18 cellular contexts compared by ENCODE assay signal in the genomic region with DNA sequence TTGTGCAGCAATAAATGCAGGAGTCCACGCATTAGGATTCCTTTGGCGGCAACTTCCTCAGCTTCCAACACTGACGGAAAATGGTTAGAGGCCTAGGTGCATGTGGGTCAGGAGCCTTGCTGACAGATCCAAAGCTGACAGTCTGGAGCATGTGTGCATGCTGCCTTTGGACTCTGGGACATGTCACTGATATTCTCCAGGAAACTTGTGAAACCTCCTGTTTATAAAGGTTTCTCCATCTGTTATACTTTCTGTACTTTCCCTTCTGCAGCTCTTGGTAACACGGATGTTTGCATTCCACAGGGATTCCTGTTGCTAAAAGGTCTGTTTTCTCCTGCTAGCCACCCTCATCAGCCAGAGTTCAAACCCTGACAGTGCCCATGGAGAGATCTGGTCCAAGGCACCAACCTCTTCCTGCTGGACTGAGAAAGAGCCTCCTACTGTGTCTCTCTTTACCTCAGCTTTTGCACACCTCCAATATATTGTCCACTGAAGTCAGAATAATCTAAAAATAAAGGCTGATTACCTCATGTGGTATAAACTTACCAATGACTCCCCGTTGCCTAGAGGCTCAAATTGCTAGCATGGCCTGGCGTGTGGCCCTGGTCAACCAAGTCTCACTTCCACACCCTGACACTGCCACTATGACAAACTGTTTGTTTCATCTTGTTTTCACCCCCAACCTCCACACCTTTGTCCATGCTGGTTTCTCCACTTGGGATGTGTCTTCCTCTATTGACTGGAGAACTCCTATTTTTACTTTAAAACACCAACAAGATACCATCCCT. TPM values are rescaled to one million over a fixed set of nuclear protein-coding genes. Genes with fewer than 3 reads are reported as not detected.
DNase-seq lines count a peak whose midpoint lies in the region; ATAC-seq and TF ChIP-seq lines count a peak whose summit lies in the region.
"Had no signal": no experiment of that assay in that cellular context is flagged by ENCODE, and none has a peak within 500 bp of the region (broad histone marks: within the 10 kb centered on the region; RNA-seq: fewer than 3 reads in every experiment).

No MANE protein-coding gene starts in this region.

- H3K4me1 Mint-ChIP-seq in nephron progenitor cell: peaks cover 49% of the 10 kb centered on the region
- H3K4me1 Mint-ChIP-seq in activated T-helper 2 cell treated with anti-CD3 and anti-CD28 coated beads, Interferon-gamma antibody, Interleukin-2, Interleukin-4, amounts not matched to agents 10 μg/mL and 5 μg/mL and 100 μg/mL, durations not matched to agents 14 hours and 24 hours and 36 hours (ENCODE audit: low read depth): peaks cover 3% of the 10 kb centered on the region

- DNase-seq in right cardiac atrium: no peak
- DNase-seq in Right ventricle myocardium inferior (ENCODE audit: missing footprints): no peak
- no peak for DNase-seq in epithelial cell of prostate (ENCODE audit: low read depth, low spot score)
- DNase-seq in nephron progenitor cell: no peak
- DNase-seq in activated gamma-delta T cell treated with Interleukin-2 at 50 U/mL for 16 hours: no peak
- no peak for DNase-seq in activated T-helper 2 cell treated with anti-CD3 and anti-CD28 coated beads, Interferon-gamma antibody, Interleukin-2, Interleukin-4, amounts not matched to agents 10 μg/mL and 5 μg/mL and 100 μg/mL, durations not matched to agents 14 hours and 24 hours and 36 hours (ENCODE audit: low spot score)
- DNase-seq in lower lobe of right lung: no peak
- DNase-seq: activated CD4-positive, alpha-beta memory T cell treated with anti-CD3 and anti-CD28 coated beads for 36 hours; Caco-2; effector CD8-positive, alpha-beta T cell; kidney; NCI-H1930; NCI-H526; PC-3 had no signal

- H3K27me3 Mint-ChIP-seq in nephron progenitor cell (ENCODE audit: low read depth, poor library complexity): peaks cover 4% of the 10 kb centered on the region
- H3K27me3 Mint-ChIP-seq in activated T-helper 2 cell treated with anti-CD3 and anti-CD28 coated beads, Interferon-gamma antibody, Interleukin-2, Interleukin-4, amounts not matched to agents 10 μg/mL and 5 μg/mL and 100 μg/mL, durations not matched to agents 14 hours and 24 hours and 36 hours (ENCODE audit: low read depth): no peaks in the 10 kb centered on the region

- no peak for TF ChIP-seq CTCF in nephron progenitor cell (IDR thresholded peaks at IDR 0.05)
- TF ChIP-seq CTCF in lower lobe of right lung (IDR thresholded peaks at IDR 0.05): no peak

- no peak overlapping the region for H3K4me3 ChIP-seq in right cardiac atrium (ENCODE audit: low read length)
- H3K4me3 ChIP-seq in lower lobe of right lung: no peak overlapping the region

- H3K4me1 ChIP-seq in right cardiac atrium (ENCODE audit: control insufficient read depth, insufficient read depth, low read length) (peaks cover 13% of the 10 kb centered on the region), lower lobe of right lung (peaks cover 37% of the 10 kb centered on the region)
- H3K4me1 ChIP-seq: Caco-2, parathyroid adenoma had no signal

- H3K9me3 ChIP-seq in right cardiac atrium (ENCODE audit: control insufficient read depth, low read length): no peaks in the 10 kb centered on the region
- H3K9me3 ChIP-seq in lower lobe of right lung: no peaks in the 10 kb centered on the region
- H3K9me3 ChIP-seq: Caco-2 had no signal

- H3K27ac Mint-ChIP-seq in nephron progenitor cell: peak overlapping the region; percentile 16
- no peak overlapping the region for H3K27ac Mint-ChIP-seq in activated T-helper 2 cell treated with anti-CD3 and anti-CD28 coated beads, Interferon-gamma antibody, Interleukin-2, Interleukin-4, amounts not matched to agents 10 μg/mL and 5 μg/mL and 100 μg/mL, durations not matched to agents 14 hours and 24 hours and 36 hours
- H3K27ac Mint-ChIP-seq: activated CD4-positive, alpha-beta memory T cell treated with anti-CD3 and anti-CD28 coated beads for 36 hours; activated T-helper 1 cell treated with anti-CD3 and anti-CD28 coated beads, Interleukin-12 subunit alpha, Interleukin-12 subunit beta, Interleukin-2, Interleukin-4 antibody, amounts not matched to agents 30 ng/mL and 10 ng/mL and 1 ng/mL, durations not matched to agents 14 hours and 24 hours and 36 hours had no signal

- WGBS in right cardiac atrium: 72% methylated on average over 6 of the region's 6 CpGs

- ATAC-seq in right cardiac atrium (peak; percentile 14 to 31), Right ventricle myocardium inferior (no peak), GM18873 (IDR thresholded peaks at IDR 0.05; ENCODE audit: low FRiP score, unreplicated experiment) (no peak), lower lobe of right lung (no peak)
- ATAC-seq: PC-3, SK-N-SH treated with all-trans-retinoic acid at 6 μM for 48 hours had no signal

- H3K4me3 Mint-ChIP-seq in nephron progenitor cell: no peak overlapping the region
- H3K4me3 Mint-ChIP-seq in activated T-helper 2 cell treated with anti-CD3 and anti-CD28 coated beads, Interferon-gamma antibody, Interleukin-2, Interleukin-4, amounts not matched to agents 10 μg/mL and 5 μg/mL and 100 μg/mL, durations not matched to agents 14 hours and 24 hours and 36 hours (ENCODE audit: low read depth): no peak overlapping the region
- H3K4me3 Mint-ChIP-seq: activated CD4-positive, alpha-beta memory T cell treated with anti-CD3 and anti-CD28 coated beads for 36 hours; activated T-helper 1 cell treated with anti-CD3 and anti-CD28 coated beads, Interleukin-12 subunit alpha, Interleukin-12 subunit beta, Interleukin-2, Interleukin-4 antibody, amounts not matched to agents 30 ng/mL and 10 ng/mL and 1 ng/mL, durations not matched to agents 14 hours and 24 hours and 36 hours had no signal

- intact Hi-C loops in right cardiac atrium (cut with DNase I) (no loop called here), Right ventricle myocardium inferior (cut with DNase I) (no loop called here), lower lobe of right lung (cut with DNase I) (no loop called here)
- intact Hi-C loops in activated T-helper 2 cell treated with anti-CD3 and anti-CD28 coated beads, Interferon-gamma antibody, Interleukin-2, Interleukin-4, amounts not matched to agents 10 μg/mL and 5 μg/mL and 100 μg/mL, durations not matched to agents 14 hours and 24 hours and 36 hours (cut with micrococcal nuclease): no loop called here

- no peaks in the 10 kb centered on the region for H3K36me3 ChIP-seq in lower lobe of right lung

- peak overlapping the region; percentile 17 for H3K27ac ChIP-seq in right cardiac atrium (ENCODE audit: low read length)
- peak overlapping the region; percentile 6 for H3K27ac ChIP-seq in epithelial cell of prostate
- H3K27ac ChIP-seq in lower lobe of right lung: no peak overlapping the region
- H3K27ac ChIP-seq: parathyroid adenoma had no signal

- H3K27me3 ChIP-seq in right cardiac atrium (ENCODE audit: control insufficient read depth, insufficient read depth): no peaks in the 10 kb centered on the region
- H3K27me3 ChIP-seq in lower lobe of right lung (ENCODE audit: low read depth): no peaks in the 10 kb centered on the region

- H3K36me3 Mint-ChIP-seq in nephron progenitor cell (ENCODE audit: low read depth): peaks cover 10% of the 10 kb centered on the region
- H3K36me3 Mint-ChIP-seq in activated T-helper 2 cell treated with anti-CD3 and anti-CD28 coated beads, Interferon-gamma antibody, Interleukin-2, Interleukin-4, amounts not matched to agents 10 μg/mL and 5 μg/mL and 100 μg/mL, durations not matched to agents 14 hours and 24 hours and 36 hours (ENCODE audit: low read depth): no peaks in the 10 kb centered on the region
- H3K36me3 Mint-ChIP-seq: activated CD4-positive, alpha-beta memory T cell treated with anti-CD3 and anti-CD28 coated beads for 36 hours had no signal

- H3K9me3 Mint-ChIP-seq in nephron progenitor cell: peaks cover 4% of the 10 kb centered on the region
- peaks cover 10% of the 10 kb centered on the region for H3K9me3 Mint-ChIP-seq in activated T-helper 2 cell treated with anti-CD3 and anti-CD28 coated beads, Interferon-gamma antibody, Interleukin-2, Interleukin-4, amounts not matched to agents 10 μg/mL and 5 μg/mL and 100 μg/mL, durations not matched to agents 14 hours and 24 hours and 36 hours
- H3K9me3 Mint-ChIP-seq: activated CD4-positive, alpha-beta memory T cell treated with anti-CD3 and anti-CD28 coated beads for 36 hours; activated T-helper 1 cell treated with anti-CD3 and anti-CD28 coated beads, Interleukin-12 subunit alpha, Interleukin-12 subunit beta, Interleukin-2, Interleukin-4 antibody, amounts not matched to agents 30 ng/mL and 10 ng/mL and 1 ng/mL, durations not matched to agents 14 hours and 24 hours and 36 hours had no signal

RNA-seq across cellular contexts. Expression of a gene that starts 31.1 kb away (rescaled TPM):
- 100 to 1,000 TPM in 1 of 4 donors, 10 to 100 TPM in 3; 69.8 to 114 (median 92.8) TPM for total RNA-seq in right cardiac atrium
- polyA plus RNA-seq in right cardiac atrium: 12.6 TPM
- total RNA-seq in Right ventricle myocardium inferior: 106 TPM
- not detected in 2 replicates for total RNA-seq in activated T-helper 2 cell treated with anti-CD3 and anti-CD28 coated beads, Interferon-gamma antibody, Interleukin-2, Interleukin-4, amounts not matched to agents 10 μg/mL and 5 μg/mL and 100 μg/mL, durations not matched to agents 14 hours and 24 hours and 36 hours
- total RNA-seq in lower lobe of right lung: 95.2 TPM
- total RNA-seq: activated CD4-positive, alpha-beta memory T cell treated with anti-CD3 and anti-CD28 coated beads for 36 hours; activated T-helper 1 cell treated with anti-CD3 and anti-CD28 coated beads, Interleukin-12 subunit alpha, Interleukin-12 subunit beta, Interleukin-2, Interleukin-4 antibody, amounts not matched to agents 30 ng/mL and 10 ng/mL and 1 ng/mL, durations not matched to agents 14 hours and 24 hours and 36 hours; Caco-2; PC-3 had no signal

RNA-seq across cellular contexts. Expression of a gene that starts 58.6 kb away (rescaled TPM):
- total RNA-seq in right cardiac atrium (10 to 100 TPM; 37.7 to 49.8 (median 41.4) TPM), Right ventricle myocardium inferior (37.9 TPM), lower lobe of right lung (55.2 TPM)
- 14.1 TPM for polyA plus RNA-seq in right cardiac atrium
- 13.2 and 15.6 TPM in 2 replicates for total RNA-seq in activated T-helper 2 cell treated with anti-CD3 and anti-CD28 coated beads, Interferon-gamma antibody, Interleukin-2, Interleukin-4, amounts not matched to agents 10 μg/mL and 5 μg/mL and 100 μg/mL, durations not matched to agents 14 hours and 24 hours and 36 hours

Comparison
In these comparisons a context has a peak if more than half of its experiments do, and no peak if none do; other contexts are left out.
1. ATAC-seq: peak in right cardiac atrium (2 of 2); none in Right ventricle myocardium inferior (single experiment), GM18873 (single experiment) and lower lobe of right lung (0 of 2).
2. RNA of a gene that starts 31.1 kb away (total RNA-seq): 106 TPM in Right ventricle myocardium inferior (single experiment), 69.8 to 114 TPM in right cardiac atrium and 95.2 TPM in lower lobe of right lung (single experiment); not detected in activated T-helper 2 cell treated with anti-CD3 and anti-CD28 coated beads, Interferon-gamma antibody, Interleukin-2, Interleukin-4, amounts not matched to agents 10 μg/mL and 5 μg/mL and 100 μg/mL, durations not matched to agents 14 hours and 24 hours and 36 hours; every median in the first group is over 10 times any median in the second.